ENCODE assay signal across 8 cellular contexts in the genomic region with DNA sequence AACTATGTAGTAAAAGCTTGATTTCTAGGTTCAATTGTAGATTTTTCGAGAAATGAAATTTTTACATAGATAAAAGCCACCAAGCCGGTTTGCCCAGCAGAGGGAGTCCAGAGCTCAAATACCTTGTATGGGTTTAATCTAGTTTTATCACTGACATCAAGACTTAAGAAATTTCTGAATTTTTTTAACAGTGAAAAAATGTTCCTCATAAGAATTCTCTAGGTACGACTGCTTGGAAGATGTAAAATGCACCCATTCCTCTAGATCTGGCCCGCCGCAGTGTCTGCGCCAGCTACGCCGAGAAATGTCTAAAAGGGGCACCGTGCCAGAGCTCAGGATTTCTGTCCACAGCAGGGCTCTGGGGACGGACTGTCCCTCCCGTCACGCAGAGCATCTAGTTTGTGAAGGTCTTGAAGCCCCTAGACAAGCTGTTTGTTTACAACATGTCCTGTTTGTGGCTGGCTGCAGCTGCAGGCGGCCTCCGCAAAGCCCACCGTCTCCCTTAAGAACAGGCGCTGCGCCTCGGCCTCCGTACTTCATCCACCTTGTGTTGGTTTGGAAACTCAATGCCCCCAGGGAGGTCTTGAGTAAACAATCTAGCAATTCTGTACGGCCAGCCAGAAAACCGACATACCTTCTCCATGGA. TPM values are rescaled to one million over a fixed set of nuclear protein-coding genes. Genes with fewer than 3 reads are reported as not detected.
DNase-seq lines count a peak whose midpoint lies in the region; ATAC-seq, FAIRE-seq and TF ChIP-seq lines count a peak whose summit lies in the region.

No MANE protein-coding gene starts in this region.

- ATAC-seq in K562 (no peak), HepG2 (no peak), esophagus mucosa (no peak), GM18873 (IDR thresholded peaks at IDR 0.05; ENCODE audit: low FRiP score, unreplicated experiment) (no peak)

- H3K9me2 ChIP-seq in MM.1S (replicated peaks; ENCODE audit: insufficient read depth, low read length) = no peaks in the 10 kb centered on the region

- POLR2A ChIA-PET in K562 (lab: Yijun Ruan, JAX) (interaction anchor here (0.6 to 2.1 kb wide), 5 partner anchors 10 to 154 kb away, joined by 3 to 21 read pairs (median 5); no protein-coding TSS in a partner anchor), HepG2 (lab: Yijun Ruan, JAX) (no interaction called here)

- H3K9me3 Mint-ChIP-seq in activated T-helper 2 cell treated with anti-CD3 and anti-CD28 coated beads, Interferon-gamma antibody, Interleukin-2, Interleukin-4, amounts not matched to agents 10 μg/mL and 5 μg/mL and 100 μg/mL, durations not matched to agents 14 hours and 24 hours and 36 hours = no peaks in the 10 kb centered on the region

- H3K27ac ChIP-seq in MM.1S (ENCODE audit: low read length) (no peak overlapping the region), K562 (ENCODE audit: extremely low read depth, low read depth, low read length) (no peak overlapping the region), HepG2 (ENCODE audit: extremely low read length, insufficient read depth, low read length) (no peak overlapping the region)

- H3K4me2 ChIP-seq in MM.1S (ENCODE audit: low read depth, low read length) (no peak overlapping the region), K562 (ENCODE audit: insufficient read depth, low read length) (no peak overlapping the region), HepG2 (ENCODE audit: low read depth, low read length) (no peak overlapping the region)

- H3K27me3 ChIP-seq in MM.1S (replicated peaks; ENCODE audit: insufficient read depth, low read length) (no peaks in the 10 kb centered on the region), K562 (ENCODE audit: control insufficient read depth in 2 of 2, insufficient read depth in 2 of 2, low read length in 2 of 2) (no peaks in the 10 kb centered on the region; a peak in 1 of 5 replicates), HepG2 (ENCODE audit: control insufficient read depth in 1 of 2, insufficient read depth in 2 of 2, low read length in 2 of 2) (no peaks in the 10 kb centered on the region)

- H3K36me3 ChIP-seq in MM.1S (replicated peaks; ENCODE audit: insufficient read depth, low read length) (no peaks in the 10 kb centered on the region), K562 (ENCODE audit: control insufficient read depth, insufficient read depth, low read length) (peaks cover 53% of the 10 kb centered on the region; the same call in 2 of the 3 replicates), HepG2 (replicated peaks in 1 of 2; ENCODE audit: control insufficient read depth in 1 of 2, insufficient read depth in 2 of 2, low read length in 2 of 2) (peaks cover 58 to 79% of the 10 kb centered on the region in 2 experiments)

- H3K4me1 Mint-ChIP-seq in activated T-helper 2 cell treated with anti-CD3 and anti-CD28 coated beads, Interferon-gamma antibody, Interleukin-2, Interleukin-4, amounts not matched to agents 10 μg/mL and 5 μg/mL and 100 μg/mL, durations not matched to agents 14 hours and 24 hours and 36 hours (ENCODE audit: low read depth) = no peaks in the 10 kb centered on the region

- CTCF ChIA-PET in K562 (lab: Yijun Ruan, JAX; ENCODE audit: low intra/inter-chr PET ratio) = interaction anchor here (0.5 to 2.5 kb wide), 4 partner anchors 108 to 249 kb away, joined by 4 to 17 read pairs (median 6); no protein-coding TSS in a partner anchor
- CTCF ChIA-PET in HepG2 (lab: Yijun Ruan, JAX; ENCODE audit: low intra/inter-chr PET ratio, low total read pairs) = interaction anchor here (0.9 to 1.8 kb wide), 2 partner anchors 126 to 219 kb away, joined by 3 to 11 read pairs; no protein-coding TSS in a partner anchor

- H3K4me3 Mint-ChIP-seq in activated T-helper 2 cell treated with anti-CD3 and anti-CD28 coated beads, Interferon-gamma antibody, Interleukin-2, Interleukin-4, amounts not matched to agents 10 μg/mL and 5 μg/mL and 100 μg/mL, durations not matched to agents 14 hours and 24 hours and 36 hours (ENCODE audit: low read depth) = no peak overlapping the region

- TF ChIP-seq CTCF in MM.1S (IDR thresholded peaks at IDR 0.05; ENCODE audit: low read length) = peak; percentile 23
- peak; percentile 32 to 63 (median 49); a peak in 4 of 6 replicates for TF ChIP-seq CTCF in K562 (IDR thresholded peaks at IDR 0.05 in 2 of 3, conservative IDR thresholded peaks at IDR 0.05 in 1 of 3; ENCODE audit: insufficient read depth in 2 of 3, low read depth in 1 of 3, low read length in 3 of 3)
- peak; percentile 26; the same call in 1 of the 2 replicates for TF ChIP-seq CTCF in HepG2 (CRISPR knock-in tag; IDR thresholded peaks at IDR 0.05)

- no peaks in the 10 kb centered on the region for H3K4me1 ChIP-seq in MM.1S (ENCODE audit: low read length)
- H3K4me1 ChIP-seq in K562 (replicated peaks in 1 of 2; ENCODE audit: control insufficient read depth in 2 of 2, insufficient read depth in 2 of 2, low read length in 2 of 2) = peaks cover 0 to 4% of the 10 kb centered on the region in 2 experiments; a peak in 2 of 5 replicates
- H3K4me1 ChIP-seq in HepG2 (ENCODE audit: insufficient read depth, low read length) = no peaks in the 10 kb centered on the region

- FAIRE-seq in K562 (lab: Jason Lieb, UNC) (no peak), HepG2 (lab: Jason Lieb, UNC) (peak; percentile 76)

- H3K4me3 ChIP-seq in MM.1S (ENCODE audit: low read length) = no peak overlapping the region
- H3K4me3 ChIP-seq in K562 = no peak overlapping the region
- H3K4me3 ChIP-seq in HepG2 (replicated peaks in 1 of 3; ENCODE audit: insufficient read depth in 1 of 3, low read depth in 2 of 3, low read length in 3 of 3) = no peak overlapping the region

- H3K79me2 ChIP-seq in MM.1S (ENCODE audit: low read length) (no peaks in the 10 kb centered on the region), K562 (ENCODE audit: control insufficient read depth, insufficient read depth, low read length) (no peaks in the 10 kb centered on the region), HepG2 (ENCODE audit: insufficient read depth, low read length) (no peaks in the 10 kb centered on the region)

- intact Hi-C loops in K562 (cut with micrococcal nuclease) (loop anchor here (10.0 kb wide), 1 partner anchor 148 kb away; no protein-coding TSS in a partner anchor), HepG2 (cut with micrococcal nuclease; ENCODE audit: unreplicated experiment) (loop anchor here (1.0 kb wide), 1 partner anchor 219 kb away; no protein-coding TSS in a partner anchor)
- intact Hi-C loops in activated T-helper 2 cell treated with anti-CD3 and anti-CD28 coated beads, Interferon-gamma antibody, Interleukin-2, Interleukin-4, amounts not matched to agents 10 μg/mL and 5 μg/mL and 100 μg/mL, durations not matched to agents 14 hours and 24 hours and 36 hours (cut with micrococcal nuclease) = loop anchor here (5.0 kb wide), 1 partner anchor 220 kb away; no protein-coding TSS in a partner anchor

- H3K9me3 ChIP-seq in MM.1S (replicated peaks; ENCODE audit: insufficient read depth, low read length) (no peaks in the 10 kb centered on the region), K562 (replicated peaks; ENCODE audit: control insufficient read depth, insufficient read depth, low read depth, low read length) (no peaks in the 10 kb centered on the region), HepG2 (ENCODE audit: low read length) (no peaks in the 10 kb centered on the region)

- peaks cover 11% of the 10 kb centered on the region for H3K36me3 Mint-ChIP-seq in activated T-helper 2 cell treated with anti-CD3 and anti-CD28 coated beads, Interferon-gamma antibody, Interleukin-2, Interleukin-4, amounts not matched to agents 10 μg/mL and 5 μg/mL and 100 μg/mL, durations not matched to agents 14 hours and 24 hours and 36 hours (ENCODE audit: low read depth)

- H3K27ac Mint-ChIP-seq in activated T-helper 2 cell treated with anti-CD3 and anti-CD28 coated beads, Interferon-gamma antibody, Interleukin-2, Interleukin-4, amounts not matched to agents 10 μg/mL and 5 μg/mL and 100 μg/mL, durations not matched to agents 14 hours and 24 hours and 36 hours = no peak overlapping the region

- BruUV-seq in K562 (replicated peaks; lab: Mats Ljungman, UMichigan) (no TSS peak), HepG2 (replicated peaks; lab: Mats Ljungman, UMichigan) (no TSS peak)

- H3K9ac ChIP-seq in MM.1S (ENCODE audit: low read length) = no peak overlapping the region
- no peak overlapping the region for H3K9ac ChIP-seq in K562 (ENCODE audit: insufficient read depth in 1 of 2, low read depth in 2 of 2, low read length in 2 of 2)
- no peak overlapping the region for H3K9ac ChIP-seq in HepG2 (ENCODE audit: insufficient read depth, low read depth, low read length)

- no peaks in the 10 kb centered on the region for H3F3A ChIP-seq in MM.1S (ENCODE audit: insufficient read depth, low read length)

- H4K20me1 ChIP-seq in MM.1S (ENCODE audit: insufficient read depth, low read length) (no peaks in the 10 kb centered on the region), K562 (replicated peaks; ENCODE audit: control insufficient read depth, insufficient read depth, low read length) (0 out of 2 replicates have a peak, but pooled peaks cover 4% of the 10 kb centered on the region), HepG2 (ENCODE audit: insufficient read depth, low read length) (no peaks in the 10 kb centered on the region; the same call in 1 of the 2 replicates)

- H3K9me1 ChIP-seq in K562 (ENCODE audit: control insufficient read depth, insufficient read depth, low read length) = peaks cover 4% of the 10 kb centered on the region

- peak; percentile 47 for DNase-seq in EL
- DNase-seq in MM.1S = no peak
- peak in 1 of 4 experiments; percentile 27 for DNase-seq in K562 (ENCODE audit: extremely low read depth in 1 of 4, low spot score in 3 of 4)
- DNase-seq in HepG2 (ENCODE audit: low spot score) = peak; percentile 29
- DNase-seq in activated T-helper 2 cell treated with anti-CD3 and anti-CD28 coated beads, Interferon-gamma antibody, Interleukin-2, Interleukin-4, amounts not matched to agents 10 μg/mL and 5 μg/mL and 100 μg/mL, durations not matched to agents 14 hours and 24 hours and 36 hours (ENCODE audit: low spot score) = no peak
- DNase-seq in NCI-H774 (lab: John Stamatoyannopoulos, UW) = no peak

- WGBS in K562 (ENCODE audit: insufficient coverage, low coverage, missing lambda C conversion rate) = 79% methylated on average over 20 of the region's 21 CpGs
- WGBS in HepG2 (ENCODE audit: low lambda C conversion rate) = 90% methylated on average over 20 of the region's 21 CpGs

- in situ Hi-C loops in K562 (cut with MboI) = no loop called here
- in situ Hi-C loops in HepG2 (cut with HindIII; ENCODE audit: extremely low pct_ligation_motif_present, low pct_unique_long_range_greater_than_20kb) = no loop called here

- TF ChIP-seq RAD21 in K562 (CRISPR knock-in tag; conservative IDR thresholded peaks at IDR 0.05 in 1 of 2, IDR thresholded peaks at IDR 0.05 in 1 of 2) (peak; percentile 42 to 65; a peak in 3 of 4 replicates), HepG2 (CRISPR knock-in tag; IDR thresholded peaks at IDR 0.05) (no peak)

- H3K27me3 Mint-ChIP-seq in activated T-helper 2 cell treated with anti-CD3 and anti-CD28 coated beads, Interferon-gamma antibody, Interleukin-2, Interleukin-4, amounts not matched to agents 10 μg/mL and 5 μg/mL and 100 μg/mL, durations not matched to agents 14 hours and 24 hours and 36 hours (ENCODE audit: low read depth) = no peaks in the 10 kb centered on the region

- no peak for TF ChIP-seq EP300 in K562 (IDR thresholded peaks at IDR 0.05; ENCODE audit: low read length)
- TF ChIP-seq EP300 in HepG2 (IDR thresholded peaks at IDR 0.05; ENCODE audit: low read depth in 2 of 2, low read length in 2 of 2) = no peak
- TF ChIP-seq EP300 in HepG2 (CRISPR knock-in tag; IDR thresholded peaks at IDR 0.05; ENCODE audit: borderline replicate concordance) = no peak

- TF ChIP-seq POLR2A in K562 (conservative IDR thresholded peaks at IDR 0.05) = no peak
- no peak for TF ChIP-seq POLR2A in HepG2 (IDR thresholded peaks at IDR 0.05; ENCODE audit: insufficient read depth in 1 of 2, low read depth in 2 of 2, low read length in 2 of 2)

- no peak overlapping the region for H2AFZ ChIP-seq in MM.1S (ENCODE audit: low read length)
- H2AFZ ChIP-seq in K562 (ENCODE audit: low read depth, low read length) = no peak overlapping the region
- H2AFZ ChIP-seq in HepG2 (ENCODE audit: low read length) = no peak overlapping the region

RNA-seq across cellular contexts. Expression of a gene that starts 24.8 kb away (rescaled TPM):
- 39.2 and 55.8 TPM in 2 replicates for total RNA-seq in K562 (2011; cell fraction: chromatin; rRNA removed; ENCODE audit: low replicate concordance)
- 28.3 and 28.9 TPM in 2 replicates for total RNA-seq in K562 (2011; cell fraction: nucleolus; rRNA removed)
- total RNA-seq in K562 (2011; cell fraction: nucleoplasm; rRNA removed) = 49.8 and 99.0 TPM in 2 replicates
- total RNA-seq in K562 (2014; rRNA removed) = 21.3 and 24.9 TPM in 2 replicates
- 26.7 and 32.7 TPM in 2 replicates for total RNA-seq in K562 (2014; rRNA removed; fragmentation: Illumina TruSeq; extraction: Trizol)
- total RNA-seq in K562 (2015; rRNA removed; fragmentation: Illumina TruSeq; extraction: Trizol) = 16.0 and 16.2 TPM in 2 replicates
- total RNA-seq in K562 (2021) = 73.1 and 77.4 TPM in 2 replicates
- polyA plus RNA-seq in K562 (2011; rRNA removed) = 37.0 and 42.6 TPM in 2 replicates
- polyA plus RNA-seq in K562 (2011; cell fraction: cytosol; rRNA removed) = 17.6 and 25.2 TPM in 2 replicates
- 16.4 and 19.9 TPM in 2 replicates for polyA plus RNA-seq in K562 (2011; cell fraction: nucleus; rRNA removed)
- 57.7 and 110 TPM in 2 replicates for polyA plus RNA-seq in K562 (2012)
- 79.9 and 81.5 TPM in 2 replicates for polyA plus RNA-seq in K562 (2014; fragmentation: Illumina TruSeq; extraction: Trizol)
- polyA plus RNA-seq in K562 (2014; fragmentation: Nextera tagmentation; extraction: Ambion mirVana) = 10 to 100 TPM; 30.4 to 36.7 TPM
- 45.5 TPM in 2 replicates for polyA plus RNA-seq in K562 (2014; rRNA removed)
- 21.9 and 25.6 TPM in 2 replicates for polyA minus RNA-seq in K562 (2011; rRNA and poly(A)+ RNA removed)
- polyA minus RNA-seq in K562 (2011; cell fraction: cytosol; rRNA and poly(A)+ RNA removed) = 23.5 and 24.3 TPM in 2 replicates
- polyA minus RNA-seq in K562 (2011; cell fraction: nucleus; rRNA and poly(A)+ RNA removed) = 8.3 and 11.6 TPM in 2 replicates
- total RNA-seq in HepG2 (2016; rRNA removed; fragmentation: Illumina TruSeq; extraction: Trizol) = 15.7 and 30.6 TPM in 2 replicates
- 5.5 and 7.0 TPM in 2 replicates for total RNA-seq in HepG2 (2016; cell fraction: cytosol; rRNA removed; fragmentation: Illumina TruSeq; extraction: Trizol; ENCODE audit: low read depth)
- 15.9 and 27.1 TPM in 2 replicates for total RNA-seq in HepG2 (2016; cell fraction: insoluble cytoplasmic fraction; rRNA removed; fragmentation: Illumina TruSeq; extraction: Trizol)
- 24.8 and 26.3 TPM in 2 replicates for total RNA-seq in HepG2 (2016; cell fraction: membrane; rRNA removed; fragmentation: Illumina TruSeq; extraction: Trizol)
- total RNA-seq in HepG2 (2016; cell fraction: nucleus; rRNA removed; fragmentation: Illumina TruSeq; extraction: Trizol) = 22.0 and 22.3 TPM in 2 replicates
- 37.4 and 37.9 TPM in 2 replicates for polyA plus RNA-seq in HepG2 (2011; rRNA removed)
- 18.1 and 36.3 TPM in 2 replicates for polyA plus RNA-seq in HepG2 (2011; cell fraction: cytosol; rRNA removed)
- 15.1 and 23.4 TPM in 2 replicates for polyA plus RNA-seq in HepG2 (2011; cell fraction: nucleus; rRNA removed)
- 68.5 and 98.3 TPM in 2 replicates for polyA plus RNA-seq in HepG2 (2012)
- polyA plus RNA-seq in HepG2 (2016; cell fraction: cytosol; fragmentation: Illumina TruSeq; extraction: Trizol; ENCODE audit: low read depth) = 9.9 and 13.1 TPM in 2 replicates
- polyA plus RNA-seq in HepG2 (2016; cell fraction: insoluble cytoplasmic fraction; fragmentation: Illumina TruSeq; extraction: Trizol; ENCODE audit: low read depth) = 65.5 and 71.9 TPM in 2 replicates
- polyA plus RNA-seq in HepG2 (2016; cell fraction: membrane; fragmentation: Illumina TruSeq; extraction: Trizol; ENCODE audit: low read depth) = 26.7 and 27.4 TPM in 2 replicates
- 42.6 and 45.0 TPM in 2 replicates for polyA plus RNA-seq in HepG2 (2016; cell fraction: nucleus; fragmentation: Illumina TruSeq; extraction: Trizol; ENCODE audit: insufficient read depth, low read depth)
- polyA minus RNA-seq in HepG2 (2011; rRNA and poly(A)+ RNA removed; ENCODE audit: low replicate concordance) = 13.2 and 15.8 TPM in 2 replicates
- polyA minus RNA-seq in HepG2 (2011; cell fraction: cytosol; rRNA and poly(A)+ RNA removed) = 22.2 and 35.4 TPM in 2 replicates
- polyA minus RNA-seq in HepG2 (2011; cell fraction: nucleus; rRNA and poly(A)+ RNA removed) = 23.0 and 32.7 TPM in 2 replicates
- 29.8 TPM for total RNA-seq in esophagus mucosa
- total RNA-seq in activated T-helper 2 cell treated with anti-CD3 and anti-CD28 coated beads, Interferon-gamma antibody, Interleukin-2, Interleukin-4, amounts not matched to agents 10 μg/mL and 5 μg/mL and 100 μg/mL, durations not matched to agents 14 hours and 24 hours and 36 hours = 40.6 and 43.6 TPM in 2 replicates

RNA-seq across cellular contexts. Expression of a gene that starts 33.4 kb away (rescaled TPM):
- 50.3 and 100 TPM in 2 replicates for total RNA-seq in K562 (2011; cell fraction: chromatin; rRNA removed; ENCODE audit: low replicate concordance)
- total RNA-seq in K562 (2011; cell fraction: nucleolus; rRNA removed) = 55.0 and 64.4 TPM in 2 replicates
- total RNA-seq in K562 (2011; cell fraction: nucleoplasm; rRNA removed) = 34.9 and 39.5 TPM in 2 replicates
- total RNA-seq in K562 (2014; rRNA removed) = 18.9 and 20.7 TPM in 2 replicates
- 6.7 and 8.1 TPM in 2 replicates for total RNA-seq in K562 (2014; rRNA removed; fragmentation: Illumina TruSeq; extraction: Trizol)
- total RNA-seq in K562 (2015; rRNA removed; fragmentation: Illumina TruSeq; extraction: Trizol) = 10.1 and 10.4 TPM in 2 replicates
- total RNA-seq in K562 (2021) = 28.6 and 33.3 TPM in 2 replicates
- polyA plus RNA-seq in K562 (2011; rRNA removed) = 11.9 and 13.4 TPM in 2 replicates
- 10.3 and 21.0 TPM in 2 replicates for polyA plus RNA-seq in K562 (2011; cell fraction: cytosol; rRNA removed)
- 24.4 and 48.8 TPM in 2 replicates for polyA plus RNA-seq in K562 (2011; cell fraction: nucleus; rRNA removed)
- polyA plus RNA-seq in K562 (2012) = 14.2 and 18.2 TPM in 2 replicates
- 10.9 and 19.1 TPM in 2 replicates for polyA plus RNA-seq in K562 (2014; fragmentation: Illumina TruSeq; extraction: Trizol)
- polyA plus RNA-seq in K562 (2014; fragmentation: Nextera tagmentation; extraction: Ambion mirVana) = under 1 TPM; 0.18 to 0.70 TPM
- 14.0 and 16.0 TPM in 2 replicates for polyA plus RNA-seq in K562 (2014; rRNA removed)
- 12.2 and 15.8 TPM in 2 replicates for polyA minus RNA-seq in K562 (2011; rRNA and poly(A)+ RNA removed)
- 13.6 and 17.8 TPM in 2 replicates for polyA minus RNA-seq in K562 (2011; cell fraction: cytosol; rRNA and poly(A)+ RNA removed)
- polyA minus RNA-seq in K562 (2011; cell fraction: nucleus; rRNA and poly(A)+ RNA removed) = 14.0 and 20.2 TPM in 2 replicates
- total RNA-seq in HepG2 (2016; rRNA removed; fragmentation: Illumina TruSeq; extraction: Trizol) = 81.3 and 92.4 TPM in 2 replicates
- total RNA-seq in HepG2 (2016; cell fraction: cytosol; rRNA removed; fragmentation: Illumina TruSeq; extraction: Trizol; ENCODE audit: low read depth) = 18.3 and 22.9 TPM in 2 replicates
- 64.5 and 91.5 TPM in 2 replicates for total RNA-seq in HepG2 (2016; cell fraction: insoluble cytoplasmic fraction; rRNA removed; fragmentation: Illumina TruSeq; extraction: Trizol)
- 33.7 and 38.0 TPM in 2 replicates for total RNA-seq in HepG2 (2016; cell fraction: membrane; rRNA removed; fragmentation: Illumina TruSeq; extraction: Trizol)
- 94.4 and 107 TPM in 2 replicates for total RNA-seq in HepG2 (2016; cell fraction: nucleus; rRNA removed; fragmentation: Illumina TruSeq; extraction: Trizol)
- 101 and 118 TPM in 2 replicates for polyA plus RNA-seq in HepG2 (2011; rRNA removed)
- polyA plus RNA-seq in HepG2 (2011; cell fraction: cytosol; rRNA removed) = 51.6 and 63.1 TPM in 2 replicates
- 393 and 579 TPM in 2 replicates for polyA plus RNA-seq in HepG2 (2011; cell fraction: nucleus; rRNA removed)
- 75.5 and 101 TPM in 2 replicates for polyA plus RNA-seq in HepG2 (2012)
- 6.1 and 6.4 TPM in 2 replicates for polyA plus RNA-seq in HepG2 (2016; cell fraction: cytosol; fragmentation: Illumina TruSeq; extraction: Trizol; ENCODE audit: low read depth)
- polyA plus RNA-seq in HepG2 (2016; cell fraction: insoluble cytoplasmic fraction; fragmentation: Illumina TruSeq; extraction: Trizol; ENCODE audit: low read depth) = 57.9 and 71.3 TPM in 2 replicates
- polyA plus RNA-seq in HepG2 (2016; cell fraction: membrane; fragmentation: Illumina TruSeq; extraction: Trizol; ENCODE audit: low read depth) = 18.2 and 18.3 TPM in 2 replicates
- 256 and 269 TPM in 2 replicates for polyA plus RNA-seq in HepG2 (2016; cell fraction: nucleus; fragmentation: Illumina TruSeq; extraction: Trizol; ENCODE audit: insufficient read depth, low read depth)
- 29.6 and 164 TPM in 2 replicates for polyA minus RNA-seq in HepG2 (2011; rRNA and poly(A)+ RNA removed; ENCODE audit: low replicate concordance)
- polyA minus RNA-seq in HepG2 (2011; cell fraction: cytosol; rRNA and poly(A)+ RNA removed) = 53.4 and 63.9 TPM in 2 replicates
- 202 and 208 TPM in 2 replicates for polyA minus RNA-seq in HepG2 (2011; cell fraction: nucleus; rRNA and poly(A)+ RNA removed)
- 16.9 TPM for total RNA-seq in esophagus mucosa
- 33.6 and 40.1 TPM in 2 replicates for total RNA-seq in activated T-helper 2 cell treated with anti-CD3 and anti-CD28 coated beads, Interferon-gamma antibody, Interleukin-2, Interleukin-4, amounts not matched to agents 10 μg/mL and 5 μg/mL and 100 μg/mL, durations not matched to agents 14 hours and 24 hours and 36 hours

Comparison
In these comparisons a context has a peak if more than half of its experiments do, and no peak if none do; other contexts are left out.
1. DNase-seq: peak in EL (single experiment) and HepG2 (single experiment); none in MM.1S (single experiment), activated T-helper 2 cell treated with anti-CD3 and anti-CD28 coated beads, Interferon-gamma antibody, Interleukin-2, Interleukin-4, amounts not matched to agents 10 μg/mL and 5 μg/mL and 100 μg/mL, durations not matched to agents 14 hours and 24 hours and 36 hours (single experiment) and NCI-H774 (single experiment).
2. Peak in every context shown above with its lines, with median percentiles within 50 percentile points of each other: CTCF ChIP-seq.